In the genomic region with DNA sequence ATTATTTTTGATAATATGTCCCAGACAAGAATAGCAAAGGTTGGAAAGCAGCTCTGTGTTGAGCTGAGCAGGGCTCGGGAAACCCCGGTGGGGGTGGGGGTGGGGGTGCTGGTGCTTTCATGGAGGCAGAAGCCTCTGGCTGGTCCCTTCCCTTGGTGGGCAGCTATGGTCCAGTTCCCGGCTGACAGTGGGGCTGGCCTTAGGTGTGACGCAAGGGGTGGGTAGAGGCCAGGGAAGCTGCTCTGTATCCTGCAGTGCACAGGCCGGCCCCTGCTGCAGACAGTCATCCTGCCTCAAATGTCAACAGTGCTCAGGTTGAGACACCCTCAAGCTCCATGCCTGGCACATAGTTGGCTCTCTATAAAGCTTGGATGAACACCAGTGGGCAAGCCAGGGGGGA, we compare ENCODE assay signal across 2 cellular contexts.
TF ChIP-seq lines count a peak whose summit lies in the region.

No MANE protein-coding gene starts in this region.

TF ChIP-seq in A549, 52 proteins besides CTCF, POLR2A, EP300 and RAD21:
- no peak for TF ChIP-seq NPAS2 (CRISPR knock-in tag; IDR thresholded peaks at IDR 0.05; ENCODE audit: borderline replicate concordance)
- no peak for TF ChIP-seq TFCP2L1 (CRISPR knock-in tag; IDR thresholded peaks at IDR 0.05)
- no peak for TF ChIP-seq PHF8 (IDR thresholded peaks at IDR 0.05; ENCODE audit: borderline replicate concordance, low read depth)
- no peak for TF ChIP-seq CHD4 (IDR thresholded peaks at IDR 0.05; ENCODE audit: borderline replicate concordance)
- TF ChIP-seq NR3C1 (IDR thresholded peaks at IDR 0.05), result no peak
- TF ChIP-seq MAZ (IDR thresholded peaks at IDR 0.05; ENCODE audit: borderline replicate concordance, low read depth, low read length), result no peak
- TF ChIP-seq BCL3 (IDR thresholded peaks at IDR 0.05), result no peak
- no peak for TF ChIP-seq POLR2AphosphoS2 (conservative IDR thresholded peaks at IDR 0.05; ENCODE audit: low read length)
- TF ChIP-seq SMC3 (IDR thresholded peaks at IDR 0.05), result no peak
- no peak for TF ChIP-seq RFX5 (IDR thresholded peaks at IDR 0.05)
- no peak for TF ChIP-seq JUN (IDR thresholded peaks at IDR 0.05)
- no peak for TF ChIP-seq HDAC2 (IDR thresholded peaks at IDR 0.05)
- no peak for TF ChIP-seq RARB (CRISPR knock-in tag; IDR thresholded peaks at IDR 0.05)
- no peak for TF ChIP-seq HOXA7 (CRISPR knock-in tag; IDR thresholded peaks at IDR 0.05)
- no peak for TF ChIP-seq FOSL2 (IDR thresholded peaks at IDR 0.05)
- no peak for TF ChIP-seq FOSL2 (CRISPR knock-in tag; IDR thresholded peaks at IDR 0.05)
- TF ChIP-seq ZNF302 (CRISPR knock-in tag; IDR thresholded peaks at IDR 0.05), result no peak
- no peak for TF ChIP-seq FOXS1 (CRISPR knock-in tag; IDR thresholded peaks at IDR 0.05)
- no peak for TF ChIP-seq ZC3H11A (IDR thresholded peaks at IDR 0.05)

TF ChIP-seq in IMR-90, 13 proteins besides CTCF, POLR2A, EP300 and RAD21:
- TF ChIP-seq CEBPB (IDR thresholded peaks at IDR 0.05; ENCODE audit: low read depth, low read length) (peak; percentile 65), BHLHE40 (IDR thresholded peaks at IDR 0.05; ENCODE audit: low read depth, low read length) (no peak)
TF ChIP-seq in IMR-90: peak in this region for 1.
